In the genomic region with DNA sequence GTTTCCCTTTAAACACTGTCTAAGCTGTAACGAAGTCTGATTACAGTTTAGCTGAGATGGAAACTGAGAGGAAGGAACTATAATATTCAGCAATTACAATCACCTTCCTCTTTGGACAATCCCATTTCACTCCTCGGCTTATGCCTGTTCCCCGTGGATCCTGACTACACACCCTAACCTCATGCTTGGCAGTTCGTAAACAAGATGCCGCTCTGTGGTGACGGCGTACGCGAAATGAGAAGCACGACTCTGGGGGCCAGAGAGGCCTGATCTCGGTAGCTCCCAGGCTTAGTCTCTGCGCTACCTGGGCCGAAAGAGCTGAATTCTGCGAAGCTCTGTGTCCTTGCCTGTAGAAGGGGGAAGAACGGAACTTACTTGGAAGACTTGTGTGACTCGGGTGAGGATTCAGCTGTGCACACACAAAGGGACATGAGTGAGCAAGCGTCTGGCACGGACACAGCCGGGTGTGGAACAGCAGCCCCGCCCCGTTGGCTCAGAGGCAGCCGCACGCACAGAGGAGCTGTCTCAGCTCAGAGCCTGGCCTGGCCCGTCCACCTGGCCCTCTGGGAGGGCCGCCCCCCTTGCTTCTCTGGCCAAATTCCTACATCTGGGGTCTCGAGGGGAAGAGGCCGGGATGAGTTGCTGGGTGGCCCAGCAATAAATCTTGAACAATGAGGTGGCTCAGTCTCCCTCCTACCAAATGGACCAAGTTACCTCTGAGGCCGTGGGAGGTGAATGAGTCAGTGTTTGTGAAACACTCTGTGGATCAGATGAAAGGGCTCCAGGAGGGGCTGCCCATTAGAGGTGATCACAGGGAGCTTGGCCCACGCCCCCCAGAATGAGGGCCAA, we compare ENCODE assay signal across 10 cellular contexts.
DNase-seq lines count a peak whose midpoint lies in the region; ATAC-seq lines count a peak whose summit lies in the region.
"Had no signal": no experiment of that assay in that cellular context is flagged by ENCODE, and none has a peak within 500 bp of the region (broad histone marks: within the 10 kb centered on the region; RNA-seq: fewer than 3 reads in every experiment).

No MANE protein-coding gene starts in this region.

- peaks cover 0 to 13% (median 1%) of the 10 kb centered on the region in 5 donors for H3K4me1 ChIP-seq in subcutaneous abdominal adipose tissue (ENCODE audit: control insufficient read depth in 5 of 5, insufficient read depth in 5 of 5, low read length in 5 of 5)
- no peaks in the 10 kb centered on the region for H3K4me1 ChIP-seq in aorta (ENCODE audit: control insufficient read depth in 1 of 2, insufficient read depth in 2 of 2, low read length in 2 of 2)

- no peak overlapping the region for H3K27ac Mint-ChIP-seq in activated naive CD8-positive, alpha-beta T cell treated with anti-CD3 and anti-CD28 coated beads, Interleukin-2, amount 50 U/mL, for 24 hours
- H3K27ac Mint-ChIP-seq: memory B cell had no signal

- H3K4me3 ChIP-seq in subcutaneous abdominal adipose tissue (ENCODE audit: low read depth in 1 of 5, low read length in 5 of 5) = peak overlapping the region in 4 of 5 donors; percentile 42 to 51 (median 49)
- no peak overlapping the region for H3K4me3 ChIP-seq in aorta (ENCODE audit: low read length in 2 of 2)

- H3K27me3 ChIP-seq in subcutaneous abdominal adipose tissue (ENCODE audit: control insufficient read depth in 5 of 5, insufficient read depth in 4 of 5, low read length in 5 of 5) = peaks cover 8 to 30% (median 14%) of the 10 kb centered on the region in 5 donors
- no peaks in the 10 kb centered on the region for H3K27me3 ChIP-seq in aorta (ENCODE audit: control insufficient read depth in 1 of 2, insufficient read depth in 2 of 2, low read length in 1 of 2)

- H3K36me3 ChIP-seq in subcutaneous abdominal adipose tissue (ENCODE audit: control insufficient read depth in 5 of 5, insufficient read depth in 5 of 5, low read length in 5 of 5) = no peaks in the 10 kb centered on the region
- no peaks in the 10 kb centered on the region for H3K36me3 ChIP-seq in aorta (ENCODE audit: control insufficient read depth in 1 of 2, insufficient read depth in 2 of 2, low read length in 1 of 2)

- DNase-seq in activated T-cell treated with anti-CD3 and anti-CD28 coated beads for 4 hours = peak; percentile 12
- no peak for DNase-seq in activated T-cell treated with anti-CD3 and anti-CD28 coated beads, Interleukin-2, amount 50 U/mL, for 48 hours
- peak; percentile 20 for DNase-seq in activated naive CD8-positive, alpha-beta T cell treated with anti-CD3 and anti-CD28 coated beads, Interleukin-2, amount 50 U/mL, for 24 hours
- DNase-seq in left kidney (ENCODE audit: low read depth, low spot score) = peak; percentile 54
- DNase-seq in DMS153 (lab: John Stamatoyannopoulos, UW) = no peak
- DNase-seq in cerebellar cortex (ENCODE audit: low spot score) = no peak
- DNase-seq in aorta = no peak
- DNase-seq: NCI-H446 had no signal

- peak; percentile 75 for ATAC-seq in activated naive CD8-positive, alpha-beta T cell treated with anti-CD3 and anti-CD28 coated beads, Interleukin-2, amount 50 U/mL, for 24 hours
- no peak for ATAC-seq in aorta (ENCODE audit: low FRiP score)

- peak overlapping the region in 1 of 5 donors; percentile 35 for H3K9ac ChIP-seq in subcutaneous abdominal adipose tissue (ENCODE audit: low read length in 5 of 5)

- 91% methylated on average over 29 of the region's 29 CpGs for WGBS in aorta, 2 donors

- no peaks in the 10 kb centered on the region for H3K9me3 Mint-ChIP-seq in activated naive CD8-positive, alpha-beta T cell treated with anti-CD3 and anti-CD28 coated beads, Interleukin-2, amount 50 U/mL, for 24 hours
- H3K9me3 Mint-ChIP-seq: memory B cell had no signal

- H3K4me1 Mint-ChIP-seq in activated naive CD8-positive, alpha-beta T cell treated with anti-CD3 and anti-CD28 coated beads, Interleukin-2, amount 50 U/mL, for 24 hours = peaks cover 1% of the 10 kb centered on the region
- H3K4me1 Mint-ChIP-seq: memory B cell had no signal

- intact Hi-C loops in aorta (cut with DNase I) = no loop called here

- H3K27ac ChIP-seq in subcutaneous abdominal adipose tissue (ENCODE audit: low read depth, low read length) = no peak overlapping the region
- H3K27ac ChIP-seq in aorta (ENCODE audit: low read depth in 1 of 2, low read length in 2 of 2) = no peak overlapping the region

- H3K4me3 Mint-ChIP-seq in activated naive CD8-positive, alpha-beta T cell treated with anti-CD3 and anti-CD28 coated beads, Interleukin-2, amount 50 U/mL, for 24 hours = no peak overlapping the region
- H3K4me3 Mint-ChIP-seq: memory B cell had no signal

- no peaks in the 10 kb centered on the region for H3K36me3 Mint-ChIP-seq in activated naive CD8-positive, alpha-beta T cell treated with anti-CD3 and anti-CD28 coated beads, Interleukin-2, amount 50 U/mL, for 24 hours (ENCODE audit: low read depth)
- H3K36me3 Mint-ChIP-seq: memory B cell had no signal

- no peaks in the 10 kb centered on the region for H3K9me3 ChIP-seq in subcutaneous abdominal adipose tissue (ENCODE audit: control insufficient read depth in 5 of 5, low read length in 5 of 5)
- H3K9me3 ChIP-seq in aorta (ENCODE audit: control insufficient read depth, low read length) = no peaks in the 10 kb centered on the region

- no peaks in the 10 kb centered on the region for H3K27me3 Mint-ChIP-seq in activated naive CD8-positive, alpha-beta T cell treated with anti-CD3 and anti-CD28 coated beads, Interleukin-2, amount 50 U/mL, for 24 hours

Comparison
In these comparisons a context has a peak if more than half of its experiments do, and no peak if none do; other contexts are left out.
1. DNase-seq: peak in activated T-cell treated with anti-CD3 and anti-CD28 coated beads for 4 hours (single experiment), activated naive CD8-positive, alpha-beta T cell treated with anti-CD3 and anti-CD28 coated beads, Interleukin-2, amount 50 U/mL, for 24 hours (single experiment) and left kidney (single experiment); none in activated T-cell treated with anti-CD3 and anti-CD28 coated beads, Interleukin-2, amount 50 U/mL, for 48 hours (0 of 2), DMS153 (single experiment), cerebellar cortex (single experiment) and aorta (0 of 2).
2. H3K4me3 ChIP-seq: peak in subcutaneous abdominal adipose tissue (4 of 5); none in aorta (0 of 2).